33 cellular contexts compared by ENCODE assay signal in the genomic region with DNA sequence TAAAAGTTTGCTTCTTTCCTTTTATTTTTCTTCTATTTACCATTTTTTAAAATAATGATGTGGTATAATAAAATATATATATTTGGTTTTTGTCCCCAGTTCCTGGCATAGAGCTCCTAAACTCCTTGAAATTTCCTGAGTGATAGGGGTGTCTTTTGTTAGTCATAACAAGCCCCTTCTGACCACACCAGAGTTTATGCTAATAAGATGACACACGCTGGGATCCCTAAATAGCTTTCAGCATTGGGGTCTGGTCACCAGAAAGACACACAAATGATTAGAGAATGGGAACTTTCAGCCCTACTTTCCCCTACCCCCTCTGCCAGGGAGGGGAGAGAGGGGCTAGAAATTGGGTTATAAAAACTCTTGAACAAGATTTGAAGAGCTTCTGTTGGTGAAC. TPM values are rescaled to one million over a fixed set of nuclear protein-coding genes. Genes with fewer than 3 reads are reported as not detected.
"Had no signal": no experiment of that assay in that cellular context is flagged by ENCODE, and none has a peak within 500 bp of the region (broad histone marks: within the 10 kb centered on the region; RNA-seq: fewer than 3 reads in every experiment).

No MANE protein-coding gene starts in this region.

- H3K4me1 Mint-ChIP-seq: activated CD4-positive, alpha-beta T cell treated with anti-CD3 and anti-CD28 coated beads for 36 hours; activated CD4-positive, alpha-beta T cell treated with anti-CD3 and anti-CD28 coated beads, Interleukin-2, amount 10 ng/mL, durations not matched to agents 24 days and 14 days; activated CD8-positive, alpha-beta memory T cell treated with anti-CD3 and anti-CD28 coated beads, Interleukin-2, amount 10 ng/mL, durations not matched to agents 7 days and 5 days; T-helper 17 cell had no signal

- H3K4me1 ChIP-seq: esophagus muscularis mucosa, foreskin keratinocyte, gastrocnemius medialis, heart left ventricle had no signal

- H3K9me3 Mint-ChIP-seq: activated CD4-positive, alpha-beta memory T cell treated with anti-CD3 and anti-CD28 coated beads for 36 hours; activated CD4-positive, alpha-beta T cell treated with anti-CD3 and anti-CD28 coated beads, Interleukin-2, amount 10 ng/mL, durations not matched to agents 24 days and 14 days; activated T-cell treated with anti-CD3 and anti-CD28 coated beads, Interleukin-2, amount 50 U/mL, for 72 hours; T-helper 2 cell treated with Interferon-gamma antibody and Interleukin-4, amounts not matched to agents 5 μg/mL and 100 μg/mL, for 36 hours had no signal

- H3K4me3 Mint-ChIP-seq: activated CD4-positive, alpha-beta memory T cell treated with anti-CD3 and anti-CD28 coated beads for 36 hours; activated CD4-positive, alpha-beta T cell treated with anti-CD3 and anti-CD28 coated beads for 36 hours; activated CD4-positive, alpha-beta T cell treated with anti-CD3 and anti-CD28 coated beads, Interleukin-2, amount 10 ng/mL, durations not matched to agents 24 days and 14 days; activated CD8-positive, alpha-beta memory T cell treated with anti-CD3 and anti-CD28 coated beads, Interleukin-2, amount 10 ng/mL, durations not matched to agents 7 days and 5 days; activated CD8-positive, alpha-beta T cell treated with anti-CD3 and anti-CD28 coated beads, Interleukin-2, amount 10 ng/mL, durations not matched to agents 7 days and 5 days; activated naive CD8-positive, alpha-beta T cell; activated T-cell treated with anti-CD3 and anti-CD28 coated beads, Interleukin-2, amount 50 U/mL, for 72 hours; effector memory CD8-positive, alpha-beta T cell; T-helper 17 cell; T-helper 2 cell treated with Interferon-gamma antibody and Interleukin-4, amounts not matched to agents 5 μg/mL and 100 μg/mL, for 36 hours had no signal

- H3K27ac ChIP-seq: brain microvascular endothelial cell, esophagus muscularis mucosa, foreskin keratinocyte, gastrocnemius medialis, heart left ventricle, WERI-Rb-1 had no signal

- H3K36me3 Mint-ChIP-seq: activated CD4-positive, alpha-beta memory T cell treated with anti-CD3 and anti-CD28 coated beads for 36 hours; activated CD8-positive, alpha-beta memory T cell treated with anti-CD3 and anti-CD28 coated beads, Interleukin-2, amount 10 ng/mL, durations not matched to agents 7 days and 5 days; activated naive CD8-positive, alpha-beta T cell had no signal

- H3K4me3 ChIP-seq: esophagus muscularis mucosa, gastrocnemius medialis, heart left ventricle had no signal

- H3K27ac Mint-ChIP-seq: activated CD4-positive, alpha-beta memory T cell treated with anti-CD3 and anti-CD28 coated beads for 36 hours; activated CD4-positive, alpha-beta T cell treated with anti-CD3 and anti-CD28 coated beads for 36 hours; activated CD4-positive, alpha-beta T cell treated with anti-CD3 and anti-CD28 coated beads, Interleukin-2, amount 10 ng/mL, durations not matched to agents 24 days and 14 days; activated CD8-positive, alpha-beta memory T cell treated with anti-CD3 and anti-CD28 coated beads, Interleukin-2, amount 10 ng/mL, durations not matched to agents 7 days and 5 days; activated CD8-positive, alpha-beta T cell treated with anti-CD3 and anti-CD28 coated beads, Interleukin-2, amount 10 ng/mL, durations not matched to agents 7 days and 5 days; activated naive CD8-positive, alpha-beta T cell; activated T-cell treated with anti-CD3 and anti-CD28 coated beads, Interleukin-2, amount 50 U/mL, for 72 hours; effector memory CD8-positive, alpha-beta T cell; T-helper 17 cell; T-helper 2 cell treated with Interferon-gamma antibody and Interleukin-4, amounts not matched to agents 5 μg/mL and 100 μg/mL, for 36 hours had no signal

- H3K27me3 ChIP-seq: brain microvascular endothelial cell, esophagus muscularis mucosa, gastrocnemius medialis, heart left ventricle had no signal

- H3K27me3 Mint-ChIP-seq: activated CD4-positive, alpha-beta memory T cell treated with anti-CD3 and anti-CD28 coated beads for 36 hours; activated CD4-positive, alpha-beta T cell treated with anti-CD3 and anti-CD28 coated beads for 36 hours; activated CD4-positive, alpha-beta T cell treated with anti-CD3 and anti-CD28 coated beads, Interleukin-2, amount 10 ng/mL, durations not matched to agents 24 days and 14 days; activated CD8-positive, alpha-beta memory T cell treated with anti-CD3 and anti-CD28 coated beads, Interleukin-2, amount 10 ng/mL, durations not matched to agents 7 days and 5 days; effector memory CD8-positive, alpha-beta T cell; T-helper 17 cell had no signal

- H3K9me3 ChIP-seq: esophagus muscularis mucosa, gastrocnemius medialis, heart left ventricle had no signal

- DNase-seq: activated CD4-positive, alpha-beta memory T cell treated with anti-CD3 and anti-CD28 coated beads for 36 hours; activated CD4-positive, alpha-beta T cell treated with anti-CD3 and anti-CD28 coated beads for 36 hours; activated CD4-positive, alpha-beta T cell treated with anti-CD3 and anti-CD28 coated beads, Interleukin-2, amount 10 ng/mL, durations not matched to agents 24 days and 14 days; activated CD4-positive, CD25-positive, alpha-beta regulatory T cell; activated CD4-positive, CD25-positive, alpha-beta regulatory T cell treated with anti-CD3 and anti-CD28 coated beads, Interleukin-2, amount 50 U/mL, for 72 hours; activated CD8-positive, alpha-beta memory T cell treated with anti-CD3 and anti-CD28 coated beads, Interleukin-2, amount 10 ng/mL, durations not matched to agents 7 days and 5 days; activated CD8-positive, alpha-beta memory T cell treated with anti-CD3 and anti-CD28 coated beads, Interleukin-2, amount 50 U/mL, for 4 hours; activated CD8-positive, alpha-beta T cell treated with anti-CD3 and anti-CD28 coated beads, Interleukin-2, amount 10 ng/mL, durations not matched to agents 7 days and 5 days; activated effector memory CD4-positive, alpha-beta T cell treated with Interleukin-2 at 50 U/mL for 16 hours; activated gamma-delta T cell treated with Interleukin-2 at 50 U/mL for 16 hours; activated naive CD4-positive, alpha-beta T cell treated with anti-CD3 and anti-CD28 coated beads, Interleukin-2, amount 50 U/mL, for 16 hours; activated naive CD4-positive, alpha-beta T cell treated with Interleukin-2 at 50 U/mL for 16 hours; activated T-cell treated with anti-CD3 and anti-CD28 coated beads, Interleukin-2, amount 50 U/mL, for 1 hour; activated T-cell treated with anti-CD3 and anti-CD28 coated beads, Interleukin-2, amount 50 U/mL, for 72 hours; amniotic stem cell; anterior cingulate cortex; brain microvascular endothelial cell; cortex of kidney; dermis blood vessel endothelial cell; effector CD4-positive, alpha-beta T cell; effector memory CD8-positive, alpha-beta T cell; erythroblast; foreskin keratinocyte; gastrocnemius medialis; glutamatergic neuron; heart left ventricle; T-helper 17 cell; T1000; WERI-Rb-1 had no signal

- H3K36me3 ChIP-seq: brain microvascular endothelial cell, esophagus muscularis mucosa, gastrocnemius medialis, heart left ventricle, WERI-Rb-1 had no signal

RNA-seq across cellular contexts. Expression of gene COL24A1, which starts 56.2 kb away (rescaled TPM):
- total RNA-seq: activated CD4-positive, alpha-beta memory T cell treated with anti-CD3 and anti-CD28 coated beads for 36 hours; activated CD4-positive, alpha-beta T cell treated with anti-CD3 and anti-CD28 coated beads for 36 hours; activated CD4-positive, alpha-beta T cell treated with anti-CD3 and anti-CD28 coated beads, Interleukin-2, amount 10 ng/mL, durations not matched to agents 24 days and 14 days; activated CD8-positive, alpha-beta memory T cell treated with anti-CD3 and anti-CD28 coated beads for 36 hours; activated CD8-positive, alpha-beta memory T cell treated with anti-CD3 and anti-CD28 coated beads, Interleukin-2, amount 10 ng/mL, durations not matched to agents 7 days and 5 days; activated CD8-positive, alpha-beta T cell treated with anti-CD3 and anti-CD28 coated beads, Interleukin-2, amount 10 ng/mL, durations not matched to agents 7 days and 5 days; dermis blood vessel endothelial cell had no signal
